In the genomic region with DNA sequence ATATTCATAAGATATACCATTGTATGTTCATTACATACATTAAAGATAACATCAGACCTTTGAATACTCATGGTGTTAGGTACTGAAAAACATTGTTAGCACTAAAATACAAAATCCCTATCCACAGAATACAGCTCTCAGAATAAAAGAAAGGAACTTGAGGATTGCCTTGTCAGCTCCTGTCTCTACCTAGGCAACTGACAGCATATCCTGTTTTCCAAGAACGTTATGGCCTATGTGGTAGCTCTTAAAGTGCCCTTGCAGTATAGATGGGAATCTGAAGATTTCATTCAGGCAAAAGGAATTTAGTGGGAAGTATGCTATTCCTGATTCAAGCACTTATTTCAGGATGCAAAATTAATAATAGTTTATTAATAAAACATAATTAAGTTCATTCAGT, we compare ENCODE assay signal across 10 cellular contexts. TPM values are rescaled to one million over a fixed set of nuclear protein-coding genes. Genes with fewer than 3 reads are reported as not detected.
DNase-seq lines count a peak whose midpoint lies in the region; ATAC-seq and TF ChIP-seq lines count a peak whose summit lies in the region.
"Had no signal": no experiment of that assay in that cellular context is flagged by ENCODE, and none has a peak within 500 bp of the region (broad histone marks: within the 10 kb centered on the region; RNA-seq: fewer than 3 reads in every experiment).

No MANE protein-coding gene starts in this region.

- no peak overlapping the region for H3K23ac ChIP-seq in H9 (ENCODE audit: insufficient read length, low read depth, low read length)

- no CpG with 5 or more reads among the region's 1 CpG for WGBS in H9 (ENCODE audit: extremely low coverage, insufficient read length, low lambda C conversion rate)

- no peak overlapping the region for H4K5ac ChIP-seq in H9 (ENCODE audit: insufficient read length, low read depth, low read length)

- peak overlapping the region; percentile 90 for H3K4me3 ChIP-seq in AG04450 (ENCODE audit: low read depth, low read length)
- H3K4me3 ChIP-seq in HCT116 (replicated peaks in 1 of 2; ENCODE audit: low read depth in 1 of 2, low read length in 2 of 2) = no peak overlapping the region
- H3K4me3 ChIP-seq in breast epithelium = peak overlapping the region in 1 of 3 donors; percentile 1

- H3K27ac Mint-ChIP-seq in nephron progenitor cell (no peak overlapping the region), H9 (0 out of 7 replicates have a peak overlapping the region, but pooled peaks of 1 of the 3 experiments have one; percentile 67)

- H3K4me1 ChIP-seq in HCT116 (ENCODE audit: control insufficient read depth in 1 of 2, insufficient read depth in 2 of 2, low read length in 2 of 2) (peaks cover 3 to 15% of the 10 kb centered on the region in 2 experiments; a peak in 3 of 4 replicates), breast epithelium (no peaks in the 10 kb centered on the region), H9 (ENCODE audit: insufficient read depth, low read length) (no peaks in the 10 kb centered on the region; the same call in 1 of the 2 replicates)

- H3K27me3 ChIP-seq in AG04450 (ENCODE audit: control insufficient read depth, insufficient read depth, low read length) = no peaks in the 10 kb centered on the region
- H3K27me3 ChIP-seq in HCT116 (ENCODE audit: insufficient read depth, low read length) = no peaks in the 10 kb centered on the region
- no peaks in the 10 kb centered on the region for H3K27me3 ChIP-seq in breast epithelium
- no peaks in the 10 kb centered on the region for H3K27me3 ChIP-seq in H9 (ENCODE audit: insufficient read depth, low read length)

- H3K27ac ChIP-seq in AG04450 (ENCODE audit: low read depth, low read length) = no peak overlapping the region
- H3K27ac ChIP-seq in HCT116 (ENCODE audit: low read depth, low read length) = no peak overlapping the region
- H3K27ac ChIP-seq in breast epithelium = peak overlapping the region; percentile 97
- no peak overlapping the region for H3K27ac ChIP-seq in H9 (ENCODE audit: insufficient read length, low read depth, low read length)

- H3K4me1 Mint-ChIP-seq in nephron progenitor cell = peaks cover 33% of the 10 kb centered on the region
- peaks cover 26 to 27% of the 10 kb centered on the region in 2 experiments for H3K4me1 Mint-ChIP-seq in H9

- no peak overlapping the region for H2BK5ac ChIP-seq in H9 (ENCODE audit: insufficient read length, low read length)

- H3K36me3 Mint-ChIP-seq in nephron progenitor cell (ENCODE audit: low read depth) (no peaks in the 10 kb centered on the region), H9 (ENCODE audit: insufficient read depth in 1 of 3, low read depth in 3 of 3) (peaks cover 0 to 10% (median 0%) of the 10 kb centered on the region in 3 experiments; a peak in 1 of 7 replicates)
- H3K36me3 Mint-ChIP-seq: naive thymus-derived CD8-positive, alpha-beta T cell had no signal

- no peak overlapping the region for H3T11ph ChIP-seq in H9 (ENCODE audit: low read length)

- no peak overlapping the region for H3K56ac ChIP-seq in H9 (ENCODE audit: insufficient read length, low read depth, low read length)

- no peak overlapping the region for H2BK12ac ChIP-seq in H9 (ENCODE audit: insufficient read length, low read depth, low read length)

- H3K36me3 ChIP-seq in HCT116 (ENCODE audit: control insufficient read depth in 1 of 2, insufficient read depth in 2 of 2, low read length in 2 of 2) (no peaks in the 10 kb centered on the region), breast epithelium (no peaks in the 10 kb centered on the region)

- H3K14ac ChIP-seq in H9 (ENCODE audit: insufficient read depth, low read length) = no peak overlapping the region

- CTCF ChIA-PET in AG04450 (lab: Charles Lee) = interaction anchor here (1.5 to 1.9 kb wide), 2 partner anchors 251 to 258 kb away, joined by 4 to 8 read pairs; no protein-coding TSS in a partner anchor
- CTCF ChIA-PET in HCT116 (lab: Charles Lee) = interaction anchor here (1.9 kb wide), 1 partner anchor 250 kb away, joined by 4 read pairs; no protein-coding TSS in a partner anchor

- POLR2A ChIA-PET in AG04450 (lab: Yijun Ruan, JAX) (interaction anchor here (1.6 kb wide), 1 partner anchor 250 kb away, joined by 3 read pairs; no protein-coding TSS in a partner anchor), HCT116 (lab: Charles Lee) (interaction anchor here (1.4 kb wide), 1 partner anchor 14 kb away, joined by 4 read pairs; no protein-coding TSS in a partner anchor)

- H2AFZ ChIP-seq in HCT116 (ENCODE audit: low read depth, low read length, poor library complexity, severe bottlenecking) = no peak overlapping the region
- no peak overlapping the region for H2AFZ ChIP-seq in H9 (ENCODE audit: low read length)

- H3K79me2 ChIP-seq in HCT116 (ENCODE audit: insufficient read depth, low read length) (peaks cover 31% of the 10 kb centered on the region), H9 (ENCODE audit: insufficient read depth, low read length) (peaks cover 19% of the 10 kb centered on the region; the same call in 1 of the 2 replicates)

- H3K23me2 ChIP-seq in H9 (ENCODE audit: insufficient read length, low read depth, low read length, poor library complexity, severe bottlenecking) = peaks cover 5% of the 10 kb centered on the region

- H4K8ac ChIP-seq in H9 (replicated peaks; ENCODE audit: insufficient read length, low read depth, low read length) = no peak overlapping the region

- H3K9me3 ChIP-seq in AG04450 (ENCODE audit: control insufficient read depth, insufficient read depth, low read length) (no peaks in the 10 kb centered on the region), HCT116 (ENCODE audit: control insufficient read depth in 1 of 2, insufficient read depth in 1 of 2, low read depth in 1 of 2, low read length in 2 of 2) (no peaks in the 10 kb centered on the region), breast epithelium (no peaks in the 10 kb centered on the region), H9 (ENCODE audit: control insufficient read depth, low read depth, low read length) (no peaks in the 10 kb centered on the region)

- TF ChIP-seq RAD21 in HCT116 (IDR thresholded peaks at IDR 0.05; ENCODE audit: low read depth) = no peak

- no peak overlapping the region for H2BK120ac ChIP-seq in H9 (ENCODE audit: low read depth, low read length, poor library complexity, severe bottlenecking)

- no TSS peak for BruUV-seq in HCT116 (replicated peaks; lab: Mats Ljungman, UMichigan)

- no peaks in the 10 kb centered on the region for H3K79me1 ChIP-seq in H9 (ENCODE audit: insufficient read depth, low read depth, low read length, poor library complexity, severe bottlenecking)

- no peak overlapping the region for H4K91ac ChIP-seq in H9 (ENCODE audit: insufficient read length, low read depth, low read length)

- H2BK15ac ChIP-seq in H9 (ENCODE audit: low read depth, low read length) = no peak overlapping the region

- H3K9ac ChIP-seq in HCT116 (ENCODE audit: low read length) (no peak overlapping the region), H9 (ENCODE audit: extremely low read depth, insufficient read length, low read length) (no peak overlapping the region)

- TF ChIP-seq POLR2A in HCT116 (IDR thresholded peaks at IDR 0.05; ENCODE audit: borderline replicate concordance, extremely low read depth, insufficient read depth, insufficient read length) = no peak
- TF ChIP-seq POLR2A in breast epithelium (IDR thresholded peaks at IDR 0.05) = no peak

- H3K4ac ChIP-seq in H9 (ENCODE audit: low read depth, low read length) = no peak overlapping the region

- no peak overlapping the region for H2BK20ac ChIP-seq in H9 (ENCODE audit: low read depth, low read length, poor library complexity, severe bottlenecking)

- H4K20me1 ChIP-seq in HCT116 (ENCODE audit: insufficient read depth) (no peaks in the 10 kb centered on the region), H9 (ENCODE audit: control insufficient read depth, insufficient read depth, insufficient read length) (no peaks in the 10 kb centered on the region)

- RAD21 ChIA-PET in HCT116 (lab: Charles Lee; ENCODE audit: low non-redundant PET in 1 of 2, low total read pairs in 2 of 2, uncharacterized antibody in 2 of 2, unreplicated experiment in 2 of 2) = interaction anchor here in 1 of 2 experiments (0.7 kb wide), 1 partner anchor 333 kb away, joined by 3 read pairs; no protein-coding TSS in a partner anchor

- peak overlapping the region; percentile 89; the same call in 1 of the 2 replicates for H3K4me2 ChIP-seq in HCT116 (ENCODE audit: low read length)
- no peak overlapping the region for H3K4me2 ChIP-seq in H9 (ENCODE audit: insufficient read depth, insufficient read length, low read length)

- peak overlapping the region; percentile 90 for H3K4me3 Mint-ChIP-seq in nephron progenitor cell
- no peak overlapping the region for H3K4me3 Mint-ChIP-seq in H9

- no peak for ATAC-seq in HCT116
- ATAC-seq: naive thymus-derived CD8-positive, alpha-beta T cell had no signal

- TF ChIP-seq CTCF in AG04450 (IDR thresholded peaks at IDR 0.05; ENCODE audit: low read depth, low read length) (no peak), HCT116 (IDR thresholded peaks at IDR 0.05 in 2 of 3, conservative IDR thresholded peaks at IDR 0.05 in 1 of 3; ENCODE audit: borderline replicate concordance in 1 of 3, insufficient read depth in 1 of 3, low read depth in 2 of 3, low read length in 2 of 3) (no peak), breast epithelium (IDR thresholded peaks at IDR 0.05) (no peak), nephron progenitor cell (IDR thresholded peaks at IDR 0.05) (no peak), H9 (conservative IDR thresholded peaks at IDR 0.05) (no peak)

- DNase-seq in AG04450 (ENCODE audit: low read depth, low spot score) (no peak), HCT116 (ENCODE audit: low read depth, low spot score) (no peak), breast epithelium (ENCODE audit: low spot score in 2 of 2) (no peak), nephron progenitor cell (no peak), H9 (no peak), NCI-H524 (lab: John Stamatoyannopoulos, UW) (no peak), DMS153 treated with DMSO at 0.1 percent for 48 hours (lab: John Stamatoyannopoulos, UW; ENCODE audit: unreplicated experiment) (no peak), NCI-H2081 (lab: John Stamatoyannopoulos, UW) (no peak)
- DNase-seq: DMS79 treated with DMSO at 0.1 percent for 48 hours; naive thymus-derived CD8-positive, alpha-beta T cell had no signal

- H3K27me3 Mint-ChIP-seq in nephron progenitor cell (ENCODE audit: low read depth, poor library complexity) (no peaks in the 10 kb centered on the region), H9 (ENCODE audit: low read depth) (no peaks in the 10 kb centered on the region)
- H3K27me3 Mint-ChIP-seq: naive thymus-derived CD8-positive, alpha-beta T cell had no signal

- H3K9me2 ChIP-seq in HCT116 (ENCODE audit: insufficient read depth) = no peaks in the 10 kb centered on the region

- H3K9me3 Mint-ChIP-seq in nephron progenitor cell (no peaks in the 10 kb centered on the region), H9 (no peaks in the 10 kb centered on the region; a peak in 2 of 5 replicates)
- H3K9me3 Mint-ChIP-seq: naive thymus-derived CD8-positive, alpha-beta T cell had no signal

- no peak overlapping the region for H3K18ac ChIP-seq in H9 (ENCODE audit: insufficient read length, low read depth, low read length)

- H2AK5ac ChIP-seq in H9 (ENCODE audit: insufficient read length, low read length) = no peak overlapping the region

- intact Hi-C loops in HCT116 (cut with micrococcal nuclease) (no loop called here), breast epithelium (cut with DNase I; ENCODE audit: low total_unique reads) (no loop called here)

RNA-seq across cellular contexts. Expression of a gene that starts 1.8 kb away (rescaled TPM):
- 72.1 and 107 TPM in 2 replicates for polyA plus RNA-seq in AG04450 (2011; rRNA removed)
- polyA minus RNA-seq in AG04450 (2011; rRNA and poly(A)+ RNA removed) = 130 and 217 TPM in 2 replicates
- 52.0 TPM for total RNA-seq in HCT116 (2021; ENCODE audit: unreplicated experiment)
- polyA plus RNA-seq in HCT116 (2012) = 30.4 and 32.1 TPM in 2 replicates
- total RNA-seq in breast epithelium = 100 to 1,000 TPM in 2 of 3 donors, 10 to 100 TPM in 1; 64.8 to 137 (median 134) TPM
- total RNA-seq in H9 (2021) = 93.5 and 96.7 TPM in 2 replicates

Comparison
In these comparisons a context has a peak if more than half of its experiments do, and no peak if none do; other contexts are left out.
1. H3K27ac ChIP-seq: peak in breast epithelium (2 of 2); none in AG04450 (single experiment), HCT116 (single experiment) and H9 (single experiment).